17 cellular contexts compared by ENCODE assay signal in genomic region chr3:55629432-55629831, GRCh38.
DNase-seq lines count a peak whose midpoint lies in the region; ATAC-seq, FAIRE-seq and TF ChIP-seq lines count a peak whose summit lies in the region.
"Had no signal": no experiment of that assay in that cellular context is flagged by ENCODE, and none has a peak within 500 bp of the region (broad histone marks: within the 10 kb centered on the region; RNA-seq: fewer than 3 reads in every experiment).

No MANE protein-coding gene starts in this region.

- TF ChIP-seq CTCF in choroid plexus epithelial cell (conservative IDR thresholded peaks at IDR 0.05; ENCODE audit: low read depth, low read length) (no peak), prostate gland (IDR thresholded peaks at IDR 0.05) (no peak), kidney (IDR thresholded peaks at IDR 0.05; ENCODE audit: borderline replicate concordance, extremely low read depth, insufficient read depth) (no peak)

- H3K4me1 ChIP-seq in prostate gland (replicated peaks) (no peaks in the 10 kb centered on the region), kidney (ENCODE audit: control insufficient read depth in 1 of 2, insufficient read depth in 1 of 2, low read depth in 1 of 2, low read length in 2 of 2) (no peaks in the 10 kb centered on the region)
- H3K4me1 ChIP-seq: A549, SJCRH30 had no signal

- no peak for TF ChIP-seq POLR2A in prostate gland (IDR thresholded peaks at IDR 0.05)

- H3K36me3 ChIP-seq in prostate gland (no peaks in the 10 kb centered on the region), kidney (ENCODE audit: control insufficient read depth in 1 of 2, insufficient read depth in 2 of 2, low read length in 2 of 2) (no peaks in the 10 kb centered on the region)
- H3K36me3 ChIP-seq: SJCRH30 had no signal

- H3K27ac ChIP-seq in prostate gland (no peak overlapping the region), kidney (ENCODE audit: low read depth in 2 of 2, low read length in 2 of 2) (no peak overlapping the region)
- H3K27ac ChIP-seq: A549, SJCRH30, skin epidermis had no signal

- no peaks in the 10 kb centered on the region for H3K27me3 ChIP-seq in prostate gland (replicated peaks; ENCODE audit: insufficient read depth)
- H3K27me3 ChIP-seq: SJCRH30 had no signal

- H3K9ac ChIP-seq in kidney (ENCODE audit: low read length in 2 of 2), result no peak overlapping the region

- intact Hi-C loops in prostate gland (cut with DNase I), result no loop called here
- intact Hi-C loops in kidney (cut with DNase I), result no loop called here

- DNase-seq in NCI-H2107 (lab: John Stamatoyannopoulos, UW), result peak; percentile 4
- DNase-seq in NCI-H2107 treated with DMSO at 0.1 percent for 48 hours (lab: John Stamatoyannopoulos, UW; ENCODE audit: unreplicated experiment), result no peak
- DNase-seq in NCI-H345 treated with DMSO at 0.1 percent for 48 hours (lab: John Stamatoyannopoulos, UW; ENCODE audit: unreplicated experiment), result peak; percentile 24
- DNase-seq in choroid plexus epithelial cell (ENCODE audit: low read depth), result peak; percentile 70
- peak; percentile 57 for DNase-seq in prostate gland (ENCODE audit: low spot score)
- DNase-seq in kidney, result no peak
- no peak for DNase-seq in NCI-H524 treated with DMSO at 0.1 percent for 48 hours (lab: John Stamatoyannopoulos, UW)
- DNase-seq: activated CD4-positive, alpha-beta memory T cell treated with anti-CD3 and anti-CD28 coated beads, Interleukin-2, amount 10 ng/mL, durations not matched to agents 7 days and 5 days; CD4-positive, CD25-positive, alpha-beta regulatory T cell; GF-D8; MM.1S; NCI-H524; stimulated activated naive B cell treated with anti-CD40 and anti-IgM and Interleukin-4, amounts not matched to agents 10 μg/mL and 1 μg/mL and 100 μg/mL, for 72 hours had no signal

- ATAC-seq in GM21717 (IDR thresholded peaks at IDR 0.05; ENCODE audit: unreplicated experiment), result no peak
- ATAC-seq: A549; stimulated activated naive B cell treated with anti-CD40 and anti-IgM and Interleukin-4, amounts not matched to agents 10 μg/mL and 1 μg/mL and 100 μg/mL, for 72 hours had no signal

- no peak overlapping the region for H3K4me3 ChIP-seq in choroid plexus epithelial cell (ENCODE audit: low read depth, low read length)
- H3K4me3 ChIP-seq in prostate gland, result no peak overlapping the region
- no peak overlapping the region for H3K4me3 ChIP-seq in kidney (ENCODE audit: low read length in 2 of 2)
- H3K4me3 ChIP-seq: A549, SJCRH30, skin epidermis had no signal

- H3K9me3 ChIP-seq in prostate gland, result no peaks in the 10 kb centered on the region
- no peaks in the 10 kb centered on the region for H3K9me3 ChIP-seq in kidney (ENCODE audit: control insufficient read depth in 1 of 2, low read length in 2 of 2)
- H3K9me3 ChIP-seq: A549, SJCRH30 had no signal

- FAIRE-seq in kidney (lab: Jason Lieb, UNC), result no peak
- FAIRE-seq: A549 had no signal

- WGBS in prostate gland, result 0% methylated on average over 1 of the region's 1 CpG

Comparison
In these comparisons a context has a peak if more than half of its experiments do, and no peak if none do; other contexts are left out.
1. DNase-seq: peak in NCI-H2107 (single experiment), NCI-H345 treated with DMSO at 0.1 percent for 48 hours (single experiment), choroid plexus epithelial cell (single experiment) and prostate gland (single experiment); none in NCI-H2107 treated with DMSO at 0.1 percent for 48 hours (single experiment), kidney (single experiment) and NCI-H524 treated with DMSO at 0.1 percent for 48 hours (single experiment).